ENCODE assay signal across 8 cellular contexts in genomic region chrX:154750301-154751120, GRCh38. TPM values are rescaled to one million over a fixed set of nuclear protein-coding genes. Genes with fewer than 3 reads are reported as not detected.
DNase-seq lines count a peak whose midpoint lies in the region; ATAC-seq and TF ChIP-seq lines count a peak whose summit lies in the region.

Gene GAB3, minus strand, starts transcription at chrX:154751077. Its CDS starts 52 bp downstream, at chrX:154751025.

- peak within 1 kb of the TSS; percentile 48 for H2AFZ ChIP-seq in MM.1S (ENCODE audit: low read length)

- H3K36me3 ChIP-seq in MM.1S (replicated peaks; ENCODE audit: insufficient read depth, low read length) (no peaks in the 10 kb centered on the region), muscle layer of duodenum (ENCODE audit: control insufficient read depth in 1 of 2, insufficient read depth in 2 of 2, low read length in 2 of 2) (no peaks in the 10 kb centered on the region), aorta (ENCODE audit: control insufficient read depth in 1 of 2, insufficient read depth in 2 of 2, low read length in 1 of 2) (no peaks in the 10 kb centered on the region)

- peaks cover 25% of the 10 kb centered on the region for H3K4me1 Mint-ChIP-seq in activated CD8-positive, alpha-beta T cell treated with anti-CD3 and anti-CD28 coated beads for 36 hours (ENCODE audit: low read depth)

- H3K9me3 ChIP-seq in MM.1S (replicated peaks; ENCODE audit: insufficient read depth, low read length) (no peaks in the 10 kb centered on the region), muscle layer of duodenum (ENCODE audit: control insufficient read depth in 1 of 2, low read length in 2 of 2) (no peaks in the 10 kb centered on the region), aorta (ENCODE audit: control insufficient read depth, low read length) (no peaks in the 10 kb centered on the region)

- H3K4me3 ChIP-seq in MM.1S (ENCODE audit: low read length) (peak within 1 kb of the TSS; percentile 62), epithelial cell of proximal tubule (ENCODE audit: low read depth, low read length) (peak within 1 kb of the TSS; percentile 55), muscle layer of duodenum (ENCODE audit: low read depth in 1 of 2, low read length in 2 of 2) (peak within 1 kb of the TSS; percentile 64 to 74), aorta (ENCODE audit: low read length in 2 of 2) (peak within 1 kb of the TSS; percentile 44 to 94)

- H3K4me2 ChIP-seq in MM.1S (ENCODE audit: low read depth, low read length): peak within 1 kb of the TSS; percentile 52

- H3K27ac ChIP-seq in MM.1S (ENCODE audit: low read length): peak within 1 kb of the TSS; percentile 28; the same call in 1 of the 2 replicates
- H3K27ac ChIP-seq in muscle layer of duodenum (ENCODE audit: low read length): peak within 1 kb of the TSS; percentile 63
- peak within 1 kb of the TSS in 1 of 2 donors; percentile 80 for H3K27ac ChIP-seq in aorta (ENCODE audit: low read depth in 1 of 2, low read length in 2 of 2)

- H3K9ac ChIP-seq in MM.1S (ENCODE audit: low read length): peak within 1 kb of the TSS; percentile 7; the same call in 1 of the 2 replicates

- 1 to 31% methylated on average over 62 to 81 of the region's 81 CpGs for WGBS in aorta, 2 donors

- H3K4me1 ChIP-seq in MM.1S (ENCODE audit: low read length) (peaks cover 3% of the 10 kb centered on the region; the same call in 1 of the 2 replicates), muscle layer of duodenum (ENCODE audit: control insufficient read depth in 1 of 2, insufficient read depth in 2 of 2, low read length in 2 of 2) (peaks cover 0 to 8% of the 10 kb centered on the region in 2 donors), aorta (ENCODE audit: control insufficient read depth in 1 of 2, insufficient read depth in 2 of 2, low read length in 2 of 2) (no peaks in the 10 kb centered on the region)

- H3F3A ChIP-seq in MM.1S (ENCODE audit: insufficient read depth, low read length): no peaks in the 10 kb centered on the region; the same call in 1 of the 2 replicates

- H3K27me3 Mint-ChIP-seq in activated CD8-positive, alpha-beta T cell treated with anti-CD3 and anti-CD28 coated beads for 36 hours: no peaks in the 10 kb centered on the region

- peaks cover under 1% of the 10 kb centered on the region for H3K36me3 Mint-ChIP-seq in activated CD8-positive, alpha-beta T cell treated with anti-CD3 and anti-CD28 coated beads for 36 hours (ENCODE audit: low read depth)

- H3K27ac Mint-ChIP-seq in activated CD8-positive, alpha-beta T cell treated with anti-CD3 and anti-CD28 coated beads for 36 hours: peak within 1 kb of the TSS; percentile 52

- ATAC-seq in GM21447 (IDR thresholded peaks at IDR 0.05; ENCODE audit: unreplicated experiment) (peak; percentile 62), aorta (ENCODE audit: low FRiP score) (peak; percentile 65)
- peak; percentile 63 for ATAC-seq in activated CD8-positive, alpha-beta T cell treated with anti-CD3 and anti-CD28 coated beads for 36 hours

- CTCF ChIA-PET in activated CD8-positive, alpha-beta T cell treated with anti-CD3 and anti-CD28 coated beads for 36 hours (lab: Charles Lee): interaction anchor here (0.6 to 5.8 kb wide), 12 partner anchors 8 to 91 kb away, joined by 3 to 70 read pairs (median 4); partner anchors contain the start of gene DKC1

- TF ChIP-seq CTCF in MM.1S (IDR thresholded peaks at IDR 0.05; ENCODE audit: low read length) (no peak), epithelial cell of proximal tubule (conservative IDR thresholded peaks at IDR 0.05; ENCODE audit: low read depth, low read length) (no peak)
- no peak for TF ChIP-seq CTCF in activated CD8-positive, alpha-beta T cell treated with anti-CD3 and anti-CD28 coated beads for 36 hours (IDR thresholded peaks at IDR 0.05)

- intact Hi-C loops in activated CD8-positive, alpha-beta T cell treated with anti-CD3 and anti-CD28 coated beads for 36 hours (cut with micrococcal nuclease): no loop called here
- intact Hi-C loops in aorta (cut with DNase I): loop anchor here in 1 of 2 donors (5.0 kb wide), 1 partner anchor 33 kb away; no protein-coding TSS in a partner anchor

- DNase-seq in DMS153 (lab: John Stamatoyannopoulos, UW) (peak; percentile 36), MM.1S (peak; percentile 63), epithelial cell of proximal tubule (ENCODE audit: low read depth) (no peak), aorta (peak; percentile 58 to 81), cerebellar nuclear complex (lab: John Stamatoyannopoulos, UW) (no peak)
- peak; percentile 51 for DNase-seq in activated CD8-positive, alpha-beta T cell treated with anti-CD3 and anti-CD28 coated beads for 36 hours

- no peaks in the 10 kb centered on the region for H3K9me2 ChIP-seq in MM.1S (replicated peaks; ENCODE audit: insufficient read depth, low read length)

- POLR2A ChIA-PET in activated CD8-positive, alpha-beta T cell treated with anti-CD3 and anti-CD28 coated beads for 36 hours (lab: Charles Lee): interaction anchor here (0.8 to 1.5 kb wide), 4 partner anchors 12 to 77 kb away, joined by 3 to 12 read pairs (median 3); partner anchors contain the start of gene DKC1

- H3K9me3 Mint-ChIP-seq in activated CD8-positive, alpha-beta T cell treated with anti-CD3 and anti-CD28 coated beads for 36 hours: no peaks in the 10 kb centered on the region

- H3K27me3 ChIP-seq in MM.1S (replicated peaks; ENCODE audit: insufficient read depth, low read length) (no peaks in the 10 kb centered on the region; the same call in 1 of the 2 replicates), muscle layer of duodenum (ENCODE audit: low read depth, low read length) (no peaks in the 10 kb centered on the region), aorta (ENCODE audit: control insufficient read depth in 1 of 2, insufficient read depth in 2 of 2, low read length in 1 of 2) (no peaks in the 10 kb centered on the region)

- no peaks in the 10 kb centered on the region for H4K20me1 ChIP-seq in MM.1S (ENCODE audit: insufficient read depth, low read length)

- no peaks in the 10 kb centered on the region for H3K79me2 ChIP-seq in MM.1S (ENCODE audit: low read length)

- H3K4me3 Mint-ChIP-seq in activated CD8-positive, alpha-beta T cell treated with anti-CD3 and anti-CD28 coated beads for 36 hours: peak within 1 kb of the TSS; percentile 74

RNA-seq across cellular contexts. Expression of gene GAB3, which starts in this region (rescaled TPM):
- total RNA-seq in activated CD8-positive, alpha-beta T cell treated with anti-CD3 and anti-CD28 coated beads for 36 hours: 1 to 10 TPM; 3.9 to 5.0 TPM
- total RNA-seq in epithelial cell of proximal tubule (0.14 TPM in 1 of 2 replicates, not detected in the other), aorta (10 to 100 TPM in 1 of 2 donors, 1 to 10 TPM in 1; 5.2 to 12.8 TPM)
- polyA plus RNA-seq in aorta: 1 to 10 TPM; 1.6 to 4.1 TPM

Comparison
In these comparisons a context has a peak if more than half of its experiments do, and no peak if none do; other contexts are left out.
1. DNase-seq: peak in DMS153 (single experiment), MM.1S (single experiment), activated CD8-positive, alpha-beta T cell treated with anti-CD3 and anti-CD28 coated beads for 36 hours (single experiment) and aorta (2 of 2); none in epithelial cell of proximal tubule (single experiment) and cerebellar nuclear complex (0 of 2).
2. Peak in every context shown above with its lines, with median percentiles within 50 percentile points of each other: ATAC-seq and H3K4me3 ChIP-seq.